ENCODE assay signal across 23 cellular contexts in the genomic region with DNA sequence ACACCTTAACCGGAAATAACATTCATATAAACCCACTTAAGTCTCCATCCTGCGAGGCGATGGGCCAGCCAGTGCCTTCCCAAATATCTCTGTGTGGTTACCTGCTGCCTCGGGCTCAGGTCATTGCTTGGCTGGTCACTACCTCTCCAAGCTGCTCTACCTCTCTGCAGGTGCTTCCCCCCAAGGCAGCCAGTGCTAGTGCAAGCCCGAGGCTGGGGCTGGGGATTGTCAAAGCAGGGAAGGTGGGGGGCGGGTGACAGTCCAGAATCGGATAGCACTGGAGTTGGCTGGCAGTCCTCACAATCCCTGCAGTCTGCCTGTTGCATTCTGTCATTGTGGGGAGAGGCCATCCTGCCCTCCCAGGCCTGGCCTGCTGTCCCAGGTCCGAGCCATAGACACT. TPM values are rescaled to one million over a fixed set of nuclear protein-coding genes. Genes with fewer than 3 reads are reported as not detected.
DNase-seq lines count a peak whose midpoint lies in the region; ATAC-seq and TF ChIP-seq lines count a peak whose summit lies in the region.
"Had no signal": no experiment of that assay in that cellular context is flagged by ENCODE, and none has a peak within 500 bp of the region (broad histone marks: within the 10 kb centered on the region; RNA-seq: fewer than 3 reads in every experiment).

No MANE protein-coding gene starts in this region.

- peak; percentile 70 for DNase-seq in H9
- peak; percentile 50 for DNase-seq in WTC11 (ENCODE audit: low spot score)
- DNase-seq in iPS-NIHi7 (ENCODE audit: extremely low spot score): peak; percentile 49
- no peak for DNase-seq in neuronal stem cell (ENCODE audit: low spot score)
- DNase-seq in putamen (ENCODE audit: low spot score): no peak
- DNase-seq in omental fat pad (ENCODE audit: low spot score): no peak
- DNase-seq in stimulated activated CD4-positive, alpha-beta T cell treated with anti-CD3 and anti-CD28 coated beads, Interleukin-2, amount 100 ng/mL, for 24 hours: no peak
- DNase-seq in anterior cingulate cortex (lab: John Stamatoyannopoulos, UW): no peak
- DNase-seq: CD4-positive, CD25-positive, alpha-beta regulatory T cell; GM23248; HFFc6; KG1; NCI-H1105; NCI-H146; NCI-H2029 treated with DMSO at 0.1 percent for 48 hours; NCI-H226; NCI-H510A treated with DMSO at 0.1 percent for 48 hours; NCI-H774 had no signal

- no peak overlapping the region for H4K5ac ChIP-seq in H9 (ENCODE audit: insufficient read length, low read depth, low read length)

- H3T11ph ChIP-seq in H9 (ENCODE audit: low read length): no peak overlapping the region

- H3K4me3 Mint-ChIP-seq in H9 (no peak overlapping the region), WTC11 (no peak overlapping the region)
- H3K4me3 Mint-ChIP-seq: CD4-positive, CD25-positive, alpha-beta regulatory T cell; HFFc6 had no signal

- H2AK5ac ChIP-seq in H9 (ENCODE audit: insufficient read length, low read length) (no peak overlapping the region), neuronal stem cell (ENCODE audit: low read depth, low read length) (peak overlapping the region; percentile 89)

- H3K4me1 Mint-ChIP-seq in H9 (peaks cover 27 to 30% of the 10 kb centered on the region in 2 experiments), WTC11 (peaks cover 35% of the 10 kb centered on the region)

- peaks cover 2% of the 10 kb centered on the region for H3K23me2 ChIP-seq in H9 (ENCODE audit: insufficient read length, low read depth, low read length, poor library complexity, severe bottlenecking)

- no peaks in the 10 kb centered on the region for H3K27me3 ChIP-seq in H9 (ENCODE audit: insufficient read depth, low read length)
- peaks cover 0 to 24% (median 0%) of the 10 kb centered on the region in 3 experiments for H3K27me3 ChIP-seq in neuronal stem cell (ENCODE audit: control insufficient read depth in 3 of 3, insufficient read depth in 3 of 3, low read depth in 1 of 3, low read length in 3 of 3)
- H3K27me3 ChIP-seq: SJSA1 had no signal

- H3K27ac Mint-ChIP-seq in H9 (peak overlapping the region; percentile 75 to 92 (median 82); a peak in 3 of 7 replicates), WTC11 (peak overlapping the region; percentile 78; the same call in 1 of the 2 replicates)
- H3K27ac Mint-ChIP-seq: HFFc6 had no signal

- H3K36me3 Mint-ChIP-seq in H9 (ENCODE audit: insufficient read depth in 1 of 3, low read depth in 3 of 3) (no peaks in the 10 kb centered on the region; a peak in 1 of 7 replicates), WTC11 (no peaks in the 10 kb centered on the region)
- H3K36me3 Mint-ChIP-seq: CD4-positive, CD25-positive, alpha-beta regulatory T cell had no signal

- H3K9me3 ChIP-seq in H9 (ENCODE audit: control insufficient read depth, low read depth, low read length) (no peaks in the 10 kb centered on the region), neuronal stem cell (replicated peaks in 1 of 2; ENCODE audit: control insufficient read depth in 2 of 2, insufficient read depth in 1 of 2, low read depth in 1 of 2, low read length in 2 of 2) (no peaks in the 10 kb centered on the region)
- H3K9me3 ChIP-seq: SJSA1 had no signal

- CTCF ChIA-PET in WTC11 (lab: Charles Lee): interaction anchor here (0.6 to 1.4 kb wide), 5 partner anchors 24 to 291 kb away, joined by 3 to 4 read pairs (median 4); no protein-coding TSS in a partner anchor

- H3K14ac ChIP-seq in H9 (ENCODE audit: insufficient read depth, low read length): no peak overlapping the region; the same call in 1 of the 2 replicates
- no peak overlapping the region for H3K14ac ChIP-seq in neuronal stem cell (ENCODE audit: low read length)

- H2BK120ac ChIP-seq in H9 (ENCODE audit: low read depth, low read length, poor library complexity, severe bottlenecking): no peak overlapping the region
- H2BK120ac ChIP-seq in neuronal stem cell (ENCODE audit: low read depth, low read length): no peak overlapping the region

- H2BK15ac ChIP-seq in H9 (ENCODE audit: low read depth, low read length) (no peak overlapping the region), neuronal stem cell (ENCODE audit: low read length) (no peak overlapping the region)

- no peak overlapping the region for H3K4me2 ChIP-seq in H9 (ENCODE audit: insufficient read depth, insufficient read length, low read length)
- H3K4me2 ChIP-seq in neuronal stem cell (ENCODE audit: insufficient read depth, low read length, poor library complexity, severe bottlenecking): no peak overlapping the region

- no peak overlapping the region for H3K9ac ChIP-seq in H9 (ENCODE audit: extremely low read depth, insufficient read length, low read length)
- H3K9ac ChIP-seq in neuronal stem cell (ENCODE audit: low read depth, low read length, poor library complexity): no peak overlapping the region
- H3K9ac ChIP-seq: GM23248 had no signal

- H2BK20ac ChIP-seq in H9 (ENCODE audit: low read depth, low read length, poor library complexity, severe bottlenecking): no peak overlapping the region

- POLR2A ChIA-PET in WTC11 (lab: Charles Lee): interaction anchor here (0.6 kb wide), 1 partner anchor 151 kb away, joined by 4 read pairs; no protein-coding TSS in a partner anchor

- no peak overlapping the region for H2BK5ac ChIP-seq in H9 (ENCODE audit: insufficient read length, low read length)
- no peak overlapping the region for H2BK5ac ChIP-seq in neuronal stem cell (ENCODE audit: low read length)

- H3K18ac ChIP-seq in H9 (ENCODE audit: insufficient read length, low read depth, low read length): no peak overlapping the region
- peak overlapping the region; percentile 48 for H3K18ac ChIP-seq in neuronal stem cell (ENCODE audit: low read length)

- no peak overlapping the region for H4K8ac ChIP-seq in H9 (replicated peaks; ENCODE audit: insufficient read length, low read depth, low read length)
- H4K8ac ChIP-seq in neuronal stem cell (ENCODE audit: low read depth, low read length): no peak overlapping the region

- H2BK12ac ChIP-seq in H9 (ENCODE audit: insufficient read length, low read depth, low read length) (no peak overlapping the region), neuronal stem cell (ENCODE audit: low read length) (no peak overlapping the region)

- H3K4me1 ChIP-seq in H9 (ENCODE audit: insufficient read depth, low read length) (no peaks in the 10 kb centered on the region; the same call in 1 of the 2 replicates), neuronal stem cell (ENCODE audit: control insufficient read depth in 2 of 2, insufficient read depth in 1 of 2, low read depth in 1 of 2, low read length in 2 of 2) (peaks cover 0 to 1% of the 10 kb centered on the region in 2 donors)
- H3K4me1 ChIP-seq: SJSA1 had no signal

- WGBS in H9 (ENCODE audit: extremely low coverage, insufficient read length, low lambda C conversion rate): no CpG with 5 or more reads among the region's 8 CpGs
- WGBS in neuronal stem cell (ENCODE audit: extremely low coverage in 2 of 2, insufficient read length in 2 of 2, insufficient replicate concordance in 1 of 2), 2 donors: no CpG with 5 or more reads among the region's 8 CpGs

- H4K20me1 ChIP-seq in H9 (ENCODE audit: control insufficient read depth, insufficient read depth, insufficient read length): no peaks in the 10 kb centered on the region

- H4K91ac ChIP-seq in H9 (ENCODE audit: insufficient read length, low read depth, low read length) (no peak overlapping the region), neuronal stem cell (ENCODE audit: low read depth, low read length, poor library complexity) (no peak overlapping the region)

- H2AFZ ChIP-seq in H9 (ENCODE audit: low read length) (no peak overlapping the region), neuronal stem cell (ENCODE audit: low read length) (no peak overlapping the region)
- H2AFZ ChIP-seq: GM23248 had no signal

- no peaks in the 10 kb centered on the region for H3K79me2 ChIP-seq in H9 (ENCODE audit: insufficient read depth, low read length)

- no peak overlapping the region for H3K23ac ChIP-seq in H9 (ENCODE audit: insufficient read length, low read depth, low read length)
- H3K23ac ChIP-seq in neuronal stem cell (ENCODE audit: low read depth, low read length, poor library complexity): no peak overlapping the region

- H3K4ac ChIP-seq in H9 (ENCODE audit: low read depth, low read length) (no peak overlapping the region), neuronal stem cell (ENCODE audit: low read length) (no peak overlapping the region)

- H3K4me3 ChIP-seq in neuronal stem cell (ENCODE audit: low read length in 2 of 2): no peak overlapping the region
- H3K4me3 ChIP-seq: GM12878, GM23248, SJSA1 had no signal

- TF ChIP-seq CTCF in H9 (conservative IDR thresholded peaks at IDR 0.05): no peak; the same call in 2 of the 3 replicates
- TF ChIP-seq CTCF in WTC11 (IDR thresholded peaks at IDR 0.05): no peak
- no peak for TF ChIP-seq CTCF in omental fat pad (IDR thresholded peaks at IDR 0.05)

- H3K36me3 ChIP-seq in neuronal stem cell (replicated peaks in 1 of 2; ENCODE audit: control insufficient read depth in 2 of 2, insufficient read depth in 2 of 2, low read length in 2 of 2): no peaks in the 10 kb centered on the region
- H3K36me3 ChIP-seq: SJSA1 had no signal

- no peaks in the 10 kb centered on the region for H3K27me3 Mint-ChIP-seq in H9 (ENCODE audit: low read depth)
- H3K27me3 Mint-ChIP-seq in WTC11 (ENCODE audit: low read depth): no peaks in the 10 kb centered on the region

- H3K27ac ChIP-seq in H9 (ENCODE audit: insufficient read length, low read depth, low read length) (no peak overlapping the region), neuronal stem cell (replicated peaks; ENCODE audit: low read length) (no peak overlapping the region)
- H3K27ac ChIP-seq: GM23248, HL-60, SJSA1 had no signal

- H3K9me3 Mint-ChIP-seq in H9 (no peaks in the 10 kb centered on the region), WTC11 (no peaks in the 10 kb centered on the region)
- H3K9me3 Mint-ChIP-seq: CD4-positive, CD25-positive, alpha-beta regulatory T cell; HFFc6 had no signal

- H3K79me1 ChIP-seq in H9 (ENCODE audit: insufficient read depth, low read depth, low read length, poor library complexity, severe bottlenecking) (no peaks in the 10 kb centered on the region), neuronal stem cell (ENCODE audit: low read depth, low read length) (no peaks in the 10 kb centered on the region)

- H3K56ac ChIP-seq in H9 (ENCODE audit: insufficient read length, low read depth, low read length): no peak overlapping the region

- peak; percentile 78 for ATAC-seq in WTC11
- ATAC-seq in omental fat pad (ENCODE audit: low FRiP score): no peak
- ATAC-seq: Right ventricle myocardium inferior had no signal

TF ChIP-seq in WTC11, 78 proteins besides CTCF, POLR2A, EP300 and RAD21 (continues in another document):
- TF ChIP-seq NR1H2 (CRISPR knock-in tag; IDR thresholded peaks at IDR 0.05): no peak

RNA-seq across cellular contexts. Expression of a gene that starts 11.1 kb away (rescaled TPM):
- total RNA-seq in H9 (2021) (2.8 and 2.9 TPM in 2 replicates), WTC11 (2021) (0.57 to 1.0 TPM (median 0.69 TPM) in 3 replicates), omental fat pad (not detected)
- polyA plus RNA-seq in neuronal stem cell (2013, experiment 1 of 2): 0.18 TPM
- 0.18 TPM for polyA plus RNA-seq in neuronal stem cell (2013, experiment 2 of 2)
- total RNA-seq: CD4-positive, CD25-positive, alpha-beta regulatory T cell; GM12878; HT-29; SJSA1 had no signal
- polyA plus RNA-seq: CD4-positive, CD25-positive, alpha-beta regulatory T cell; GM12878 had no signal

RNA-seq across cellular contexts. Expression of a gene that starts 53.9 kb away (rescaled TPM):
- total RNA-seq in H9 (2021) (38.1 and 44.4 TPM in 2 replicates), WTC11 (2021) (39.7 to 49.8 TPM (median 48.4 TPM) in 3 replicates), omental fat pad (10 to 100 TPM; 36.0 to 76.3 (median 54.7) TPM)
- 19.7 TPM for polyA plus RNA-seq in neuronal stem cell (2013, experiment 1 of 2)
- 18.6 TPM for polyA plus RNA-seq in neuronal stem cell (2013, experiment 2 of 2)

Comparison
In these comparisons a context has a peak if more than half of its experiments do, and no peak if none do; other contexts are left out.
1. DNase-seq: peak in H9 (single experiment), WTC11 (single experiment) and iPS-NIHi7 (single experiment); none in neuronal stem cell (single experiment), putamen (single experiment), omental fat pad (single experiment), stimulated activated CD4-positive, alpha-beta T cell treated with anti-CD3 and anti-CD28 coated beads, Interleukin-2, amount 100 ng/mL, for 24 hours (0 of 2) and anterior cingulate cortex (0 of 58).